ENCODE assay signal across 8 cellular contexts in genomic region chr7:124276005-124276606, GRCh38.
DNase-seq lines count a peak whose midpoint lies in the region; ATAC-seq and TF ChIP-seq lines count a peak whose summit lies in the region.

No MANE protein-coding gene starts in this region.

- ATAC-seq in GM18502 (IDR thresholded peaks at IDR 0.05; ENCODE audit: poor library complexity, unreplicated experiment) (peak; percentile 97), HG02759 (IDR thresholded peaks at IDR 0.05; ENCODE audit: unreplicated experiment) (peak; percentile 99)
- peak; percentile 45 for ATAC-seq in stimulated activated effector memory CD8-positive, alpha-beta T cell treated with anti-CD3 and anti-CD28 coated beads, Interleukin-12 subunit alpha, Interleukin-12 subunit beta, amount 100 ng/mL, for 72 hours

- peak; percentile 77 for TF ChIP-seq CTCF in NB4 (IDR thresholded peaks at IDR 0.05; ENCODE audit: low read depth, low read length)

- H3K27ac Mint-ChIP-seq in stimulated activated effector memory CD8-positive, alpha-beta T cell treated with anti-CD3 and anti-CD28 coated beads, Interleukin-12 subunit alpha, Interleukin-12 subunit beta, amount 100 ng/mL, for 72 hours, result no peak overlapping the region

- no peaks in the 10 kb centered on the region for H3K4me1 Mint-ChIP-seq in stimulated activated effector memory CD8-positive, alpha-beta T cell treated with anti-CD3 and anti-CD28 coated beads, Interleukin-12 subunit alpha, Interleukin-12 subunit beta, amount 100 ng/mL, for 72 hours

- no peak overlapping the region for H3K4me3 ChIP-seq in NB4 (ENCODE audit: low read depth, low read length)

- H3K9me3 Mint-ChIP-seq in stimulated activated effector memory CD8-positive, alpha-beta T cell treated with anti-CD3 and anti-CD28 coated beads, Interleukin-12 subunit alpha, Interleukin-12 subunit beta, amount 100 ng/mL, for 72 hours, result peaks cover 11% of the 10 kb centered on the region

- no peak for TF ChIP-seq POLR2A in NB4 (IDR thresholded peaks at IDR 0.05; ENCODE audit: extremely low read depth, insufficient read length)

- no peak overlapping the region for H3K4me3 Mint-ChIP-seq in stimulated activated effector memory CD8-positive, alpha-beta T cell treated with anti-CD3 and anti-CD28 coated beads, Interleukin-12 subunit alpha, Interleukin-12 subunit beta, amount 100 ng/mL, for 72 hours

- in situ Hi-C loops in ACHN (cut with HindIII; ENCODE audit: low pct_ligation_motif_present, low pct_unique_long_range_greater_than_20kb, low sequenced_read_pairs), result no loop called here

- no peaks in the 10 kb centered on the region for H3K36me3 Mint-ChIP-seq in stimulated activated effector memory CD8-positive, alpha-beta T cell treated with anti-CD3 and anti-CD28 coated beads, Interleukin-12 subunit alpha, Interleukin-12 subunit beta, amount 100 ng/mL, for 72 hours

- peak; percentile 71 for DNase-seq in ACHN
- DNase-seq in NB4 (ENCODE audit: low read depth), result peak; percentile 53
- peak; percentile 13 for DNase-seq in cerebellar cortex (ENCODE audit: low spot score)
- DNase-seq in stimulated activated effector memory CD8-positive, alpha-beta T cell treated with anti-CD3 and anti-CD28 coated beads, Interleukin-12 subunit alpha, Interleukin-12 subunit beta, amount 100 ng/mL, for 72 hours (ENCODE audit: low spot score in 2 of 2), result no peak
- DNase-seq in cerebellar nuclear complex (lab: John Stamatoyannopoulos, UW), result no peak
- no peak for DNase-seq in stimulated activated CD4-positive, alpha-beta T cell treated with anti-CD3 and anti-CD28 coated beads, Interleukin-4, amount 100 ng/mL, for 4 hours

Comparison
In these comparisons a context has a peak if more than half of its experiments do, and no peak if none do; other contexts are left out.
1. DNase-seq: peak in ACHN (single experiment), NB4 (single experiment) and cerebellar cortex (single experiment); none in stimulated activated effector memory CD8-positive, alpha-beta T cell treated with anti-CD3 and anti-CD28 coated beads, Interleukin-12 subunit alpha, Interleukin-12 subunit beta, amount 100 ng/mL, for 72 hours (0 of 2), cerebellar nuclear complex (0 of 2) and stimulated activated CD4-positive, alpha-beta T cell treated with anti-CD3 and anti-CD28 coated beads, Interleukin-4, amount 100 ng/mL, for 4 hours (0 of 2).
2. ATAC-seq: peak in every context shown above with its lines; median percentile 99 in HG02759; 97 in GM18502; 45 in stimulated activated effector memory CD8-positive, alpha-beta T cell treated with anti-CD3 and anti-CD28 coated beads, Interleukin-12 subunit alpha, Interleukin-12 subunit beta, amount 100 ng/mL, for 72 hours.